In genomic region chr1:218584418-218585155, GRCh38 we compare ENCODE assay signal across 17 cellular contexts.
A peak's percentile ranks its signal among the peaks of the same experiment; 100 is the strongest.
DNase-seq lines count a peak whose midpoint lies in the region; ATAC-seq, FAIRE-seq and TF ChIP-seq lines count a peak whose summit lies in the region.
"Had no signal": no experiment of that assay in that cellular context is flagged by ENCODE, and none has a peak within 500 bp of the region (broad histone marks: within the 10 kb centered on the region; RNA-seq: fewer than 3 reads in every experiment).

No MANE protein-coding gene starts in this region.

- H3K27me3 Mint-ChIP-seq in T-helper 2 cell treated with Interferon-gamma antibody and Interleukin-4, amounts not matched to agents 5 μg/mL and 100 μg/mL, for 36 hours (ENCODE audit: low read depth), result no peaks in the 10 kb centered on the region

- TF ChIP-seq CTCF in D721Med (IDR thresholded peaks at IDR 0.05; ENCODE audit: insufficient read depth, missing control alignments), result no peak
- no peak for TF ChIP-seq CTCF in body of pancreas (IDR thresholded peaks at IDR 0.05)

- no peaks in the 10 kb centered on the region for H3K27me3 ChIP-seq in body of pancreas

- H3K4me3 ChIP-seq in body of pancreas (no peak overlapping the region), mesodermal cell (ENCODE audit: extremely low read depth, insufficient read depth, low read length, poor library complexity, severe bottlenecking) (no peak overlapping the region)

- WGBS in body of pancreas, 2 donors, result 30 to 52% methylated on average over 2 to 3 of the region's 3 CpGs
- 100% methylated on average over 1 to 2 of the region's 3 CpGs for WGBS in mesodermal cell (ENCODE audit: insufficient coverage in 2 of 2), 2 experiments

- no peaks in the 10 kb centered on the region for H3K4me1 Mint-ChIP-seq in T-helper 2 cell treated with Interferon-gamma antibody and Interleukin-4, amounts not matched to agents 5 μg/mL and 100 μg/mL, for 36 hours (ENCODE audit: low read depth)
- H3K4me1 Mint-ChIP-seq: stimulated activated naive B cell treated with anti-CD40 and anti-IgM and Interleukin-4, amounts not matched to agents 10 μg/mL and 1 μg/mL and 100 μg/mL, for 72 hours had no signal

- ATAC-seq in body of pancreas (peak; percentile 45), HG03571 (IDR thresholded peaks at IDR 0.05; ENCODE audit: unreplicated experiment) (no peak), HG03039 (IDR thresholded peaks at IDR 0.05; ENCODE audit: unreplicated experiment) (no peak)

- no peak overlapping the region for H3K27ac Mint-ChIP-seq in T-helper 2 cell treated with Interferon-gamma antibody and Interleukin-4, amounts not matched to agents 5 μg/mL and 100 μg/mL, for 36 hours
- H3K27ac Mint-ChIP-seq: stimulated activated naive B cell treated with anti-CD40 and anti-IgM and Interleukin-4, amounts not matched to agents 10 μg/mL and 1 μg/mL and 100 μg/mL, for 72 hours had no signal

- no peaks in the 10 kb centered on the region for H3K9me3 Mint-ChIP-seq in T-helper 2 cell treated with Interferon-gamma antibody and Interleukin-4, amounts not matched to agents 5 μg/mL and 100 μg/mL, for 36 hours

- DNase-seq in D721Med (ENCODE audit: insufficient read length, low spot score) (peak; percentile 53), NCI-H226 (peak; percentile 40), body of pancreas (no peak)
- DNase-seq in activated CD8-positive, alpha-beta memory T cell treated with anti-CD3 and anti-CD28 coated beads for 24 hours, result no peak
- no peak for DNase-seq in T-helper 2 cell treated with Interferon-gamma antibody and Interleukin-4, amounts not matched to agents 5 μg/mL and 100 μg/mL, for 36 hours (ENCODE audit: low spot score)
- DNase-seq: activated naive CD4-positive, alpha-beta T cell treated with anti-CD3 and anti-CD28 coated beads, Interleukin-2, amount 50 U/mL, for 16 hours; H7; midbrain; NCI-H1092; NCI-H510A; stimulated activated CD4-positive, alpha-beta T cell treated with anti-CD3 and anti-CD28 coated beads, Interleukin-4, amount 100 ng/mL, for 1 hour; stimulated activated naive B cell treated with anti-CD40 and anti-IgM and Interleukin-4, amounts not matched to agents 10 μg/mL and 1 μg/mL and 100 μg/mL, for 72 hours had no signal

- intact Hi-C loops in body of pancreas (cut with DNase I), result no loop called here

- H3K27ac ChIP-seq in body of pancreas (no peak overlapping the region), mesodermal cell (ENCODE audit: low read depth, low read length, severe bottlenecking) (peak overlapping the region; percentile 99)

- peaks cover 7% of the 10 kb centered on the region for H3K4me1 ChIP-seq in body of pancreas
- peaks cover 26% of the 10 kb centered on the region for H3K4me1 ChIP-seq in mesodermal cell (ENCODE audit: control insufficient read depth, insufficient read depth, low read length, poor library complexity, severe bottlenecking)

- no peak overlapping the region for H3K4me3 Mint-ChIP-seq in T-helper 2 cell treated with Interferon-gamma antibody and Interleukin-4, amounts not matched to agents 5 μg/mL and 100 μg/mL, for 36 hours
- H3K4me3 Mint-ChIP-seq: stimulated activated naive B cell treated with anti-CD40 and anti-IgM and Interleukin-4, amounts not matched to agents 10 μg/mL and 1 μg/mL and 100 μg/mL, for 72 hours had no signal

- H3K36me3 Mint-ChIP-seq in T-helper 2 cell treated with Interferon-gamma antibody and Interleukin-4, amounts not matched to agents 5 μg/mL and 100 μg/mL, for 36 hours (ENCODE audit: low read depth), result no peaks in the 10 kb centered on the region
- H3K36me3 Mint-ChIP-seq: stimulated activated naive B cell treated with anti-CD40 and anti-IgM and Interleukin-4, amounts not matched to agents 10 μg/mL and 1 μg/mL and 100 μg/mL, for 72 hours had no signal

- H3K36me3 ChIP-seq in body of pancreas (replicated peaks in 1 of 2; ENCODE audit: insufficient read depth in 1 of 2, low read depth in 2 of 2) (no peaks in the 10 kb centered on the region), mesodermal cell (ENCODE audit: control insufficient read depth, insufficient read depth, low read length) (no peaks in the 10 kb centered on the region)

- peak; percentile 94 for FAIRE-seq in D721Med (lab: Jason Lieb, UNC)
- FAIRE-seq: colon, TTC549 had no signal

- TF ChIP-seq POLR2A in body of pancreas (IDR thresholded peaks at IDR 0.05), result no peak

- H3K9me3 ChIP-seq in body of pancreas, result no peaks in the 10 kb centered on the region
- peaks cover 12% of the 10 kb centered on the region for H3K9me3 ChIP-seq in mesodermal cell (ENCODE audit: control insufficient read depth, low read length)

Comparison
In these comparisons a context has a peak if more than half of its experiments do, and no peak if none do; other contexts are left out.
1. DNase-seq: peak in D721Med (single experiment) and NCI-H226 (single experiment); none in body of pancreas (0 of 4), activated CD8-positive, alpha-beta memory T cell treated with anti-CD3 and anti-CD28 coated beads for 24 hours (single experiment) and T-helper 2 cell treated with Interferon-gamma antibody and Interleukin-4, amounts not matched to agents 5 μg/mL and 100 μg/mL, for 36 hours (single experiment).